Comparison of ENCODE assay signal across 23 cellular contexts in the genomic region with DNA sequence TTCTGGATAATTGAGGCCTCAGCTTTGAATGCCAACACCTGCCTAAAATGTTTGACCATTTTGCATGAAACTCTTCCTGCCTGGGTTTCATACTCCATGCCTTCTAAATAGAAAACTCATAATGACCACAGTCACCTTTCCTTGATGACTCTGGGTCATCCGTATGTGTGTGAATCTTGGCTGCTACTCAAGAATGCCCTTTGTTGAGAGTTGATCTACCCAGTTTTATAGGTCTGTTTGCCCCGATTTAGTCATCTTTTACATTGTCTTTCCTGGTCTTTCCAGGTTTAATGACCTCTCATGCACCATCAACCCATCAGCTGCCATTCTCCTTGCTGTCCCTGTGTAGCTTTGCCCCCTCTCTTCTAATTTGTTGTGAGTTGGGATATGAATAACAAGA. TPM values are rescaled to one million over a fixed set of nuclear protein-coding genes. Genes with fewer than 3 reads are reported as not detected.
DNase-seq lines count a peak whose midpoint lies in the region; ATAC-seq and TF ChIP-seq lines count a peak whose summit lies in the region.
"Had no signal": no experiment of that assay in that cellular context is flagged by ENCODE, and none has a peak within 500 bp of the region (broad histone marks: within the 10 kb centered on the region; RNA-seq: fewer than 3 reads in every experiment).

No MANE protein-coding gene starts in this region.

- H3K27me3 Mint-ChIP-seq in natural killer cell treated with Interleukin-12 subunit alpha and Interleukin-12 subunit beta and Interleukin-15 and Interleukin-18, amount 100 ng/mL, for 72 hours: no peaks in the 10 kb centered on the region
- H3K27me3 Mint-ChIP-seq: CD4-positive, alpha-beta T cell had no signal

- no peak overlapping the region for H3K4me3 Mint-ChIP-seq in natural killer cell treated with Interleukin-12 subunit alpha and Interleukin-12 subunit beta and Interleukin-15 and Interleukin-18, amount 100 ng/mL, for 72 hours
- H3K4me3 Mint-ChIP-seq: CD14-positive monocyte; CD4-positive, alpha-beta T cell; CD8-positive, alpha-beta memory T cell; GM23338; HFFc6 had no signal

- H3K27ac Mint-ChIP-seq in natural killer cell treated with Interleukin-12 subunit alpha and Interleukin-12 subunit beta and Interleukin-15 and Interleukin-18, amount 100 ng/mL, for 72 hours: no peak overlapping the region
- H3K27ac Mint-ChIP-seq: CD4-positive, alpha-beta T cell; CD8-positive, alpha-beta memory T cell; GM23338; HFFc6 had no signal

- H3K27me3 ChIP-seq in sigmoid colon: peaks cover 0 to 14% (median 3%) of the 10 kb centered on the region in 3 donors
- H3K27me3 ChIP-seq: BE2C; BLaER1 treated with 17β-estradiol and CSF1 and Interleukin-3, amounts not matched to agents 10 nM and 100 nM had no signal

- no peak for TF ChIP-seq CTCF in sigmoid colon (IDR thresholded peaks at IDR 0.05)

- H3K36me3 ChIP-seq in sigmoid colon: no peaks in the 10 kb centered on the region
- H3K36me3 ChIP-seq: BE2C; BLaER1 treated with 17β-estradiol and CSF1 and Interleukin-3, amounts not matched to agents 10 nM and 100 nM; HAP-1 had no signal

- no peak overlapping the region for H3K4me3 ChIP-seq in sigmoid colon
- H3K4me3 ChIP-seq: A549; BLaER1 treated with 17β-estradiol and CSF1 and Interleukin-3, amounts not matched to agents 10 nM and 100 nM; GM12878; GM23338; HAP-1 had no signal

- peaks cover 0 to 4% of the 10 kb centered on the region in 2 donors for H3K4me1 Mint-ChIP-seq in natural killer cell treated with Interleukin-12 subunit alpha and Interleukin-12 subunit beta and Interleukin-15 and Interleukin-18, amount 100 ng/mL, for 72 hours (ENCODE audit: low read depth in 2 of 2)
- H3K4me1 Mint-ChIP-seq: CD8-positive, alpha-beta memory T cell had no signal

- no peak overlapping the region for H3K27ac ChIP-seq in sigmoid colon
- H3K27ac ChIP-seq: A549; BLaER1 treated with 17β-estradiol and CSF1 and Interleukin-3, amounts not matched to agents 10 nM and 100 nM had no signal

- WGBS in sigmoid colon, 2 donors: 17 to 78% methylated on average over 2 of the region's 2 CpGs

- no peaks in the 10 kb centered on the region for H3K9me3 ChIP-seq in sigmoid colon
- H3K9me3 ChIP-seq: A549; BE2C; BLaER1 treated with 17β-estradiol and CSF1 and Interleukin-3, amounts not matched to agents 10 nM and 100 nM; HAP-1 had no signal

- H3K9me3 Mint-ChIP-seq in natural killer cell treated with Interleukin-12 subunit alpha and Interleukin-12 subunit beta and Interleukin-15 and Interleukin-18, amount 100 ng/mL, for 72 hours: no peaks in the 10 kb centered on the region
- H3K9me3 Mint-ChIP-seq: CD4-positive, alpha-beta T cell; CD8-positive, alpha-beta memory T cell; GM23338 had no signal

- no peaks in the 10 kb centered on the region for H3K36me3 Mint-ChIP-seq in natural killer cell treated with Interleukin-12 subunit alpha and Interleukin-12 subunit beta and Interleukin-15 and Interleukin-18, amount 100 ng/mL, for 72 hours
- H3K36me3 Mint-ChIP-seq: CD14-positive monocyte; CD8-positive, alpha-beta memory T cell had no signal

- no peaks in the 10 kb centered on the region for H3K4me1 ChIP-seq in sigmoid colon
- H3K4me1 ChIP-seq: A549, BE2C, HAP-1 had no signal

- peak; percentile 38 for ATAC-seq in left colon
- no peak for ATAC-seq in natural killer cell treated with Interleukin-12 subunit alpha and Interleukin-12 subunit beta and Interleukin-15 and Interleukin-18, amount 100 ng/mL, for 72 hours
- ATAC-seq: A549, GM12878, GM23338 had no signal

- in situ Hi-C loops in Caki2 (cut with HindIII; ENCODE audit: low pct_unique_long_range_greater_than_20kb, low sequenced_read_pairs): no loop called here

- DNase-seq in Caki2 (ENCODE audit: low read depth) (peak; percentile 39), LoVo (ENCODE audit: low spot score) (peak; percentile 13), left colon (no peak), sigmoid colon (no peak), COR-L47 (lab: John Stamatoyannopoulos, UW) (no peak)
- no peak for DNase-seq in natural killer cell treated with Interleukin-12 subunit alpha and Interleukin-12 subunit beta and Interleukin-15 and Interleukin-18, amount 100 ng/mL, for 72 hours (ENCODE audit: low spot score)
- DNase-seq: 8988T; ACHN; AML-193; BE2C; CD4-positive, alpha-beta T cell; CD8-positive, alpha-beta memory T cell; DMS 273 treated with DMSO at 0.1 percent for 48 hours; DMS79; EL; GDM1; HFFc6 had no signal

- intact Hi-C loops in left colon (cut with DNase I, micrococcal nuclease) (no loop called here), sigmoid colon (cut with DNase I) (no loop called here)

- TF ChIP-seq POLR2A in sigmoid colon (IDR thresholded peaks at IDR 0.05): no peak

- no peak for TF ChIP-seq EP300 in sigmoid colon (IDR thresholded peaks at IDR 0.05)

RNA-seq across cellular contexts. Expression of gene SLC5A9, which starts 2.7 kb away (rescaled TPM):
- 1.2 TPM in 1 of 2 replicates, not detected in the other for total RNA-seq in Caki2 (2014; rRNA removed; shearing (Covaris generic); ENCODE audit: low replicate concordance)
- 1 to 10 TPM; 3.5 to 5.7 TPM for total RNA-seq in left colon
- total RNA-seq in natural killer cell treated with Interleukin-12 subunit alpha and Interleukin-12 subunit beta and Interleukin-15 and Interleukin-18, amount 100 ng/mL, for 72 hours: not detected
- not detected for total RNA-seq in sigmoid colon
- polyA plus RNA-seq in sigmoid colon: 1 to 10 TPM in 1 of 3 donors, under 1 TPM in 1, not detected in 1; 0.69 to 1.5 TPM
- total RNA-seq: CD4-positive, alpha-beta T cell; CD8-positive, alpha-beta memory T cell; GM12878; HFFc6 had no signal
- polyA plus RNA-seq: CD8-positive, alpha-beta memory T cell had no signal

Comparison
In these comparisons a context has a peak if more than half of its experiments do, and no peak if none do; other contexts are left out.
1. DNase-seq: peak in Caki2 (single experiment) and LoVo (single experiment); none in left colon (0 of 2), natural killer cell treated with Interleukin-12 subunit alpha and Interleukin-12 subunit beta and Interleukin-15 and Interleukin-18, amount 100 ng/mL, for 72 hours (single experiment), sigmoid colon (single experiment) and COR-L47 (single experiment).